ENCODE assay signal across 1 cellular context in the genomic region with DNA sequence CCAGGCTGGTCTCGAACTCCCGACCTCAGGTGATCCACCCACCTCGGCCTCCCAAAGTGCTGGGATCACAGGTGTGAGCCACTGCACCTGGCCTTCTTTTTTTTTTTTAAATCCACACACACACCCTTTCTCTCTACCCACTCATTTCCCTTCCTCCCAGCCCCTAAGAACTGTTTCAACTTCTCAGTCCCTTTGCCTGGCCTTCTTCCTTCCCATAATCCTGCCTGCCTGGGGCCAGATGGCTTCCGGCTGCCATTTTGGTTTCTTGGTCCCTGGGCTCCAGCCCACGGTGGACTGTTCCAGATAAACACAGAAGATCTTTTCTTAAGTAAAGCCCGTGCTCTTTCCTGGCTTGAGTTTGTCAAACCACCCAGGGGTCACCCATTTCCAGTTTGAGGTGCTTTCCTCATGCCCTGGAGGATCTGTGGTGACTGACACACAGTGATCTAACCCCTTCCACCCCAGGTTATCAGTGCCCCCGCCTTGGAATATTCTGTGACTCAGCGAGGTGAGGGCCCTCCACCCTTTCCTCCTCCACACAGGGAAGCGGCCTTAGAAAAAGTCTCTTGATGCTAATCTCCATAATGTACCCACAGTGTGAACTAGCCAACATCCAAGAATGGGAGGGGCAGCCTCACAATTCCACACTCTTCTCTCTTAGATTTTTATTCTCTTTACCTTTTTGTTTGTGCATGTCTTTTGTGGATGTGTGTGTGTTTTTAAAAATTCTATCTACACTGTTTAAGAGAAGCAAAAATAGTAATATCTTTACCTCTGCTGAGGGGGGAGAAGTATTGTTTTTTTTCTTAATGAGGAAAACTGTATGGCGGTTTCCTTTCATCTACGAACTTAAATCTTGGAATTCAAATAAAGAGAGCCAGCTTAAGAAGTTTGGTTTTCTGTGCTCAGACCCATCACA.
TF ChIP-seq lines count a peak whose summit lies in the region.

No MANE protein-coding gene starts in this region.

TF ChIP-seq in HCT116, 20 proteins besides CTCF, POLR2A, EP300 and RAD21 (continued from another document):
- TF ChIP-seq, protein P1, sequence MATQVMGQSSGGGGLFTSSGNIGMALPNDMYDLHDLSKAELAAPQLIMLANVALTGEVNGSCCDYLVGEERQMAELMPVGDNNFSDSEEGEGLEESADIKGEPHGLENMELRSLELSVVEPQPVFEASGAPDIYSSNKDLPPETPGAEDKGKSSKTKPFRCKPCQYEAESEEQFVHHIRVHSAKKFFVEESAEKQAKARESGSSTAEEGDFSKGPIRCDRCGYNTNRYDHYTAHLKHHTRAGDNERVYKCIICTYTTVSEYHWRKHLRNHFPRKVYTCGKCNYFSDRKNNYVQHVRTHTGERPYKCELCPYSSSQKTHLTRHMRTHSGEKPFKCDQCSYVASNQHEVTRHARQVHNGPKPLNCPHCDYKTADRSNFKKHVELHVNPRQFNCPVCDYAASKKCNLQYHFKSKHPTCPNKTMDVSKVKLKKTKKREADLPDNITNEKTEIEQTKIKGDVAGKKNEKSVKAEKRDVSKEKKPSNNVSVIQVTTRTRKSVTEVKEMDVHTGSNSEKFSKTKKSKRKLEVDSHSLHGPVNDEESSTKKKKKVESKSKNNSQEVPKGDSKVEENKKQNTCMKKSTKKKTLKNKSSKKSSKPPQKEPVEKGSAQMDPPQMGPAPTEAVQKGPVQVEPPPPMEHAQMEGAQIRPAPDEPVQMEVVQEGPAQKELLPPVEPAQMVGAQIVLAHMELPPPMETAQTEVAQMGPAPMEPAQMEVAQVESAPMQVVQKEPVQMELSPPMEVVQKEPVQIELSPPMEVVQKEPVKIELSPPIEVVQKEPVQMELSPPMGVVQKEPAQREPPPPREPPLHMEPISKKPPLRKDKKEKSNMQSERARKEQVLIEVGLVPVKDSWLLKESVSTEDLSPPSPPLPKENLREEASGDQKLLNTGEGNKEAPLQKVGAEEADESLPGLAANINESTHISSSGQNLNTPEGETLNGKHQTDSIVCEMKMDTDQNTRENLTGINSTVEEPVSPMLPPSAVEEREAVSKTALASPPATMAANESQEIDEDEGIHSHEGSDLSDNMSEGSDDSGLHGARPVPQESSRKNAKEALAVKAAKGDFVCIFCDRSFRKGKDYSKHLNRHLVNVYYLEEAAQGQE (IDR thresholded peaks at IDR 0.05; ENCODE audit: low read depth): no peak
- TF ChIP-seq CBX3 (IDR thresholded peaks at IDR 0.05; ENCODE audit: low read depth) (no peak), SP1 (IDR thresholded peaks at IDR 0.05; ENCODE audit: low read depth) (peak; percentile 66), FOSL1 (IDR thresholded peaks at IDR 0.05; ENCODE audit: low read depth) (peak; percentile 69), ZNF274 (IDR thresholded peaks at IDR 0.05; ENCODE audit: low read depth, low read length) (no peak), ELF1 (IDR thresholded peaks at IDR 0.05; ENCODE audit: borderline replicate concordance, low read depth) (no peak), EZH2phosphoT487 (IDR thresholded peaks at IDR 0.05; ENCODE audit: borderline replicate concordance) (no peak), JUND (IDR thresholded peaks at IDR 0.05) (peak; percentile 53; the same call in 1 of the 2 replicates), CEBPB (IDR thresholded peaks at IDR 0.05; ENCODE audit: low read depth) (no peak), SRF (IDR thresholded peaks at IDR 0.05; ENCODE audit: low read depth) (no peak), EZH2 (IDR thresholded peaks at IDR 0.05) (no peak), ZFX (IDR thresholded peaks at IDR 0.05) (no peak), SIN3A (IDR thresholded peaks at IDR 0.05; ENCODE audit: low read depth) (no peak; the same call in 1 of the 2 replicates)
- TF ChIP-seq, protein P2, sequence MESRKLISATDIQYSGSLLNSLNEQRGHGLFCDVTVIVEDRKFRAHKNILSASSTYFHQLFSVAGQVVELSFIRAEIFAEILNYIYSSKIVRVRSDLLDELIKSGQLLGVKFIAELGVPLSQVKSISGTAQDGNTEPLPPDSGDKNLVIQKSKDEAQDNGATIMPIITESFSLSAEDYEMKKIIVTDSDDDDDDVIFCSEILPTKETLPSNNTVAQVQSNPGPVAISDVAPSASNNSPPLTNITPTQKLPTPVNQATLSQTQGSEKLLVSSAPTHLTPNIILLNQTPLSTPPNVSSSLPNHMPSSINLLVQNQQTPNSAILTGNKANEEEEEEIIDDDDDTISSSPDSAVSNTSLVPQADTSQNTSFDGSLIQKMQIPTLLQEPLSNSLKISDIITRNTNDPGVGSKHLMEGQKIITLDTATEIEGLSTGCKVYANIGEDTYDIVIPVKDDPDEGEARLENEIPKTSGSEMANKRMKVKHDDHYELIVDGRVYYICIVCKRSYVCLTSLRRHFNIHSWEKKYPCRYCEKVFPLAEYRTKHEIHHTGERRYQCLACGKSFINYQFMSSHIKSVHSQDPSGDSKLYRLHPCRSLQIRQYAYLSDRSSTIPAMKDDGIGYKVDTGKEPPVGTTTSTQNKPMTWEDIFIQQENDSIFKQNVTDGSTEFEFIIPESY (IDR thresholded peaks at IDR 0.05; ENCODE audit: extremely low read depth, insufficient replicate concordance, low read length): no peak
- TF ChIP-seq, protein P3, sequence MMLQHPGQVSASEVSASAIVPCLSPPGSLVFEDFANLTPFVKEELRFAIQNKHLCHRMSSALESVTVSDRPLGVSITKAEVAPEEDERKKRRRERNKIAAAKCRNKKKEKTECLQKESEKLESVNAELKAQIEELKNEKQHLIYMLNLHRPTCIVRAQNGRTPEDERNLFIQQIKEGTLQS (IDR thresholded peaks at IDR 0.05): no peak
- TF ChIP-seq, protein P4, sequence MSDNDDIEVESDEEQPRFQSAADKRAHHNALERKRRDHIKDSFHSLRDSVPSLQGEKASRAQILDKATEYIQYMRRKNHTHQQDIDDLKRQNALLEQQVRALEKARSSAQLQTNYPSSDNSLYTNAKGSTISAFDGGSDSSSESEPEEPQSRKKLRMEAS (IDR thresholded peaks at IDR 0.05): peak; percentile 9; the same call in 1 of the 2 replicates
TF ChIP-seq in HCT116: peak in this region for 5.
